1 cellular context compared by ENCODE assay signal in the genomic region with DNA sequence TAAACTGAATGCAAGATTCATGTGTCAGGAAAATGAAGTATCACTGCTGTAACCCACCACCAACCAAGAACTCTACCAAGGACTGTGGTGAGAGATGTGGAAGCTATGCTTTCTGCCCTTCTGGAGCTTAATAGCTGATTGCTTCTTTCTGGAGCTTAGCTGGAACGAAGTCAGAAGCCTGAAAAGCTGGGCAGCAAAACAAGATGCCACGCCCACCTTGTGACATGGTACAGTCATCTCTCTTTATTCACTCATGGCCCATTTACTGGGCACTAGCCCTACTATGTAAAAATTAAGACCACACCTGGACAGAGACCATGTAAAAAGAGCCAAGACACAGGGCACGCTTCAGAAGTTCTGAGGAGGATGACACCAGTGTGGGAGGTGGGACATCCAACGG.
TF ChIP-seq lines count a peak whose summit lies in the region.

No MANE protein-coding gene starts in this region.

TF ChIP-seq in IMR-90, 13 proteins besides CTCF, POLR2A, EP300 and RAD21:
- TF ChIP-seq MXI1 (IDR thresholded peaks at IDR 0.05; ENCODE audit: borderline replicate concordance, low read depth, low read length) (no peak), FOS (IDR thresholded peaks at IDR 0.05; ENCODE audit: low read depth, low read length) (no peak), SMC3 (IDR thresholded peaks at IDR 0.05; ENCODE audit: low read depth, low read length) (no peak), RCOR1 (IDR thresholded peaks at IDR 0.05; ENCODE audit: insufficient replicate concordance, low read length) (no peak)
- TF ChIP-seq, protein P1, sequence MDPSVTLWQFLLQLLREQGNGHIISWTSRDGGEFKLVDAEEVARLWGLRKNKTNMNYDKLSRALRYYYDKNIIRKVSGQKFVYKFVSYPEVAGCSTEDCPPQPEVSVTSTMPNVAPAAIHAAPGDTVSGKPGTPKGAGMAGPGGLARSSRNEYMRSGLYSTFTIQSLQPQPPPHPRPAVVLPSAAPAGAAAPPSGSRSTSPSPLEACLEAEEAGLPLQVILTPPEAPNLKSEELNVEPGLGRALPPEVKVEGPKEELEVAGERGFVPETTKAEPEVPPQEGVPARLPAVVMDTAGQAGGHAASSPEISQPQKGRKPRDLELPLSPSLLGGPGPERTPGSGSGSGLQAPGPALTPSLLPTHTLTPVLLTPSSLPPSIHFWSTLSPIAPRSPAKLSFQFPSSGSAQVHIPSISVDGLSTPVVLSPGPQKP (IDR thresholded peaks at IDR 0.05; ENCODE audit: borderline replicate concordance, low read depth, low read length) = no peak
